In the genomic region with DNA sequence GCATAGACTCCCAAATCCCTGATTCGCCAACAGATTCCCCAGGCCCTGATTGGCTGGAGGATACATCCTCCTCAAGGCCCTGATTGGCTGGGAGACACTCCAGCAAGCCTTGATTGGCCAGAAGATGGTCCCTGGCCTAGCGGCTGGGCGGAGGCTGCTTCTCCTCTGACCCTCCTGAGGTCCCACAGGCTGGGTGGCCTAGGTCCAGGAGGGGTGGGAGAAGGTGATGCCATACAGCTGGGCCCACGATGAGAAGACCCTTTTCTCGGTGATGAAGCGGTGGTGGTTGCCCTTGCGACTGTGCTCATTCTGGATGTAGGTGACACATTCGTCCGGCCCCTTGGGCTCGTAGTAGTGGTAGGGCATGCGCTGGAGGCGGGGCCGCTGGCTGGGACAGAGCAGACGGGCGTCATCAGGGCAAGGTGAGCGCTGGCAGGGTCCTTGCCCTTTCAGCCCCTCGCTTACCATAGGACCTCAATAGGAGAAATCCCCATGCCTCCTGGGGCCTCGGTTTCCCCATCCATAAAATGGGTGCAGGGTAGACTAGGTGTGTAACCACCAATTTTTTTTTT, we compare ENCODE assay signal across 15 cellular contexts. TPM values are rescaled to one million over a fixed set of nuclear protein-coding genes. Genes with fewer than 3 reads are reported as not detected.
DNase-seq lines count a peak whose midpoint lies in the region; ATAC-seq and TF ChIP-seq lines count a peak whose summit lies in the region.
"Had no signal": no experiment of that assay in that cellular context is flagged by ENCODE, and none has a peak within 500 bp of the region (broad histone marks: within the 10 kb centered on the region; RNA-seq: fewer than 3 reads in every experiment).

No MANE protein-coding gene starts in this region.

- H3K27ac Mint-ChIP-seq in central memory CD8-positive, alpha-beta T cell (ENCODE audit: low read depth): peak overlapping the region; percentile 65
- peak overlapping the region; percentile 31 for H3K27ac Mint-ChIP-seq in osteocyte (ENCODE audit: unreplicated experiment)
- H3K27ac Mint-ChIP-seq: T-cell had no signal

- POLR2A ChIA-PET in HEK293T (lab: Yijun Ruan, JAX): no interaction called here

- no peak overlapping the region for H3K4me3 Mint-ChIP-seq in central memory CD8-positive, alpha-beta T cell
- no peak overlapping the region for H3K4me3 Mint-ChIP-seq in osteocyte (ENCODE audit: unreplicated experiment)
- H3K4me3 Mint-ChIP-seq: T-cell had no signal

- peak; percentile 34 for DNase-seq in EH (ENCODE audit: low read depth)
- DNase-seq in HEK293T (ENCODE audit: extremely low spot score): peak; percentile 43
- no peak for DNase-seq in central memory CD8-positive, alpha-beta T cell (ENCODE audit: low spot score in 2 of 2)
- no peak for DNase-seq in osteocyte (ENCODE audit: extremely low spot score, unreplicated experiment)
- no peak for DNase-seq in medulla oblongata (ENCODE audit: extremely low spot score)
- no peak for DNase-seq in Right ventricle myocardium superior
- DNase-seq: Caco-2, NCI-H1436, NCI-H446, OCI-M1, psoas muscle, T-cell had no signal

- intact Hi-C loops in Right ventricle myocardium superior (cut with DNase I): no loop called here

- CTCF ChIA-PET in HEK293T (lab: Yijun Ruan, JAX): no interaction called here

- H3K4me1 Mint-ChIP-seq in central memory CD8-positive, alpha-beta T cell: peaks cover 29% of the 10 kb centered on the region
- H3K4me1 Mint-ChIP-seq in osteocyte (ENCODE audit: unreplicated experiment): peaks cover 30% of the 10 kb centered on the region

- no peak for TF ChIP-seq CTCF in osteocyte (IDR thresholded peaks at IDR 0.05)

- ATAC-seq in central memory CD8-positive, alpha-beta T cell (replicated peaks; ENCODE audit: extremely low read depth, poor library complexity, severe bottlenecking): no peak
- ATAC-seq in Right ventricle myocardium superior (ENCODE audit: poor library complexity) (no peak), HG03108 (IDR thresholded peaks at IDR 0.05; ENCODE audit: unreplicated experiment) (no peak)
- ATAC-seq: activated CD4-positive, CD25-positive, alpha-beta regulatory T cell treated with anti-CD3 and anti-CD28 coated beads, Interleukin-2, amount 50 U/mL, for 24 hours; heart left ventricle; T-cell had no signal

- no peaks in the 10 kb centered on the region for H3K27me3 Mint-ChIP-seq in central memory CD8-positive, alpha-beta T cell
- no peaks in the 10 kb centered on the region for H3K27me3 Mint-ChIP-seq in osteocyte (ENCODE audit: unreplicated experiment)
- H3K27me3 Mint-ChIP-seq: T-cell had no signal

- H3K36me3 Mint-ChIP-seq in central memory CD8-positive, alpha-beta T cell (ENCODE audit: insufficient read depth): peaks cover 49% of the 10 kb centered on the region
- H3K36me3 Mint-ChIP-seq in osteocyte (ENCODE audit: unreplicated experiment): peaks cover 27% of the 10 kb centered on the region

- H3K9me3 Mint-ChIP-seq in central memory CD8-positive, alpha-beta T cell: no peaks in the 10 kb centered on the region
- H3K9me3 Mint-ChIP-seq in osteocyte (ENCODE audit: unreplicated experiment): no peaks in the 10 kb centered on the region
- H3K9me3 Mint-ChIP-seq: T-cell had no signal

TF ChIP-seq in HEK293T, 16 proteins besides CTCF, POLR2A, EP300 and RAD21:
- TF ChIP-seq NFRKB (IDR thresholded peaks at IDR 0.05): no peak
- 0 out of 2 replicates have a peak, but pooled peaks have one; percentile 44 for TF ChIP-seq LEF1 (IDR thresholded peaks at IDR 0.05; ENCODE audit: borderline replicate concordance)
- no peak for TF ChIP-seq ARNT (IDR thresholded peaks at IDR 0.05)
- TF ChIP-seq SUZ12 (IDR thresholded peaks at IDR 0.05): no peak
- TF ChIP-seq BHLHE40 (IDR thresholded peaks at IDR 0.05; ENCODE audit: borderline replicate concordance): no peak
- TF ChIP-seq ZNF384 (IDR thresholded peaks at IDR 0.05): peak; percentile 50; the same call in 1 of the 2 replicates
- no peak for TF ChIP-seq TARDBP (IDR thresholded peaks at IDR 0.05)
- TF ChIP-seq HDGF (IDR thresholded peaks at IDR 0.05; ENCODE audit: borderline replicate concordance): no peak

RNA-seq across cellular contexts. Expression of a gene that starts 9.0 kb away (rescaled TPM):
- 57.6 and 65.8 TPM in 2 replicates for total RNA-seq in osteocyte
- 932 TPM for total RNA-seq in Right ventricle myocardium superior

RNA-seq across cellular contexts. Expression of a gene that starts 12.9 kb away (rescaled TPM):
- 73.4 and 77.0 TPM in 2 replicates for total RNA-seq in osteocyte
- 38.2 TPM for total RNA-seq in Right ventricle myocardium superior

RNA-seq across cellular contexts. Expression of a gene that starts 30.4 kb away (rescaled TPM):
- total RNA-seq in osteocyte (21.4 and 25.1 TPM in 2 replicates), Right ventricle myocardium superior (18.1 TPM)

RNA-seq across cellular contexts. Expression of a gene that starts 32.0 kb away (rescaled TPM):
- 140 and 143 TPM in 2 replicates for total RNA-seq in osteocyte
- total RNA-seq in Right ventricle myocardium superior: 118 TPM

RNA-seq across cellular contexts. Expression of a gene that starts 44.1 kb away (rescaled TPM):
- 2.6 and 2.9 TPM in 2 replicates for total RNA-seq in osteocyte
- total RNA-seq in Right ventricle myocardium superior: 0.48 TPM

Comparison
In these comparisons a context has a peak if more than half of its experiments do, and no peak if none do; other contexts are left out.
1. DNase-seq: peak in EH (single experiment) and HEK293T (single experiment); none in central memory CD8-positive, alpha-beta T cell (0 of 2), osteocyte (single experiment), medulla oblongata (single experiment) and Right ventricle myocardium superior (single experiment).
2. RNA of a gene that starts 9.0 kb away (total RNA-seq): 932 TPM in Right ventricle myocardium superior (single experiment); 57.6 to 65.8 TPM in osteocyte; every median in the first group is over 10 times any median in the second.